10 cellular contexts compared by ENCODE assay signal in genomic region chr20:58390659-58391035, GRCh38. TPM values are rescaled to one million over a fixed set of nuclear protein-coding genes. Genes with fewer than 3 reads are reported as not detected.
DNase-seq lines count a peak whose midpoint lies in the region; ATAC-seq, FAIRE-seq and TF ChIP-seq lines count a peak whose summit lies in the region.
"Had no signal": no experiment of that assay in that cellular context is flagged by ENCODE, and none has a peak within 500 bp of the region (broad histone marks: within the 10 kb centered on the region; RNA-seq: fewer than 3 reads in every experiment).

No MANE protein-coding gene starts in this region.

- H3K36me3 ChIP-seq in CD8-positive, alpha-beta memory T cell (ENCODE audit: insufficient read depth, low read length), result peaks cover 4% of the 10 kb centered on the region
- H3K36me3 ChIP-seq in KMS-11 (ENCODE audit: insufficient read depth), result no peaks in the 10 kb centered on the region; the same call in 1 of the 2 replicates
- H3K36me3 ChIP-seq in neuron (ENCODE audit: insufficient read depth, low read length), result peaks cover 21% of the 10 kb centered on the region
- H3K36me3 ChIP-seq: right atrium auricular region had no signal

- peaks cover 16% of the 10 kb centered on the region for H4K20me1 ChIP-seq in KMS-11 (ENCODE audit: insufficient read depth)

- TF ChIP-seq CTCF in KMS-11 (conservative IDR thresholded peaks at IDR 0.05; ENCODE audit: low read depth, low read length) (no peak), coronary artery (IDR thresholded peaks at IDR 0.05) (no peak), D721Med (IDR thresholded peaks at IDR 0.05; ENCODE audit: insufficient read depth, missing control alignments) (no peak)

- peak overlapping the region; percentile 11 for H3K27ac ChIP-seq in CD8-positive, alpha-beta memory T cell (ENCODE audit: low read depth, low read length)
- no peak overlapping the region for H3K27ac ChIP-seq in KMS-11
- H3K27ac ChIP-seq in coronary artery, result no peak overlapping the region

- H2AFZ ChIP-seq in KMS-11 (ENCODE audit: low read depth), result no peak overlapping the region
- H2AFZ ChIP-seq in neuron (ENCODE audit: low read depth, low read length), result no peak overlapping the region

- peaks cover 0 to 38% (median 10%) of the 10 kb centered on the region in 3 donors for H3K36me3 Mint-ChIP-seq in CD8-positive, alpha-beta memory T cell

- no peaks in the 10 kb centered on the region for H3K9me3 ChIP-seq in CD8-positive, alpha-beta memory T cell (ENCODE audit: low read length)
- peaks cover 2% of the 10 kb centered on the region for H3K9me3 ChIP-seq in neuron (ENCODE audit: low read length)
- H3K9me3 ChIP-seq: right atrium auricular region had no signal

- no peak for FAIRE-seq in D721Med (lab: Jason Lieb, UNC)

- H3K27me3 ChIP-seq in CD8-positive, alpha-beta memory T cell (ENCODE audit: insufficient read depth, low read length, poor library complexity, severe bottlenecking), result no peaks in the 10 kb centered on the region
- H3K27me3 ChIP-seq in KMS-11 (ENCODE audit: insufficient read depth, low read depth) (no peaks in the 10 kb centered on the region), neuron (ENCODE audit: insufficient read depth, low read length) (no peaks in the 10 kb centered on the region)
- H3K27me3 ChIP-seq: brain microvascular endothelial cell, right atrium auricular region had no signal

- ATAC-seq in GM21529 (IDR thresholded peaks at IDR 0.05; ENCODE audit: unreplicated experiment), result no peak
- no peak for ATAC-seq in GM18909 (IDR thresholded peaks at IDR 0.05; ENCODE audit: poor library complexity, unreplicated experiment)

- H3K4me2 ChIP-seq in KMS-11, result peak overlapping the region; percentile 55; the same call in 1 of the 2 replicates

- H3K4me3 Mint-ChIP-seq in CD8-positive, alpha-beta memory T cell, result peak overlapping the region; percentile 89 to 98 (median 95)

- no peak for DNase-seq in CD8-positive, alpha-beta memory T cell
- DNase-seq in coronary artery (ENCODE audit: low spot score) (no peak), SK-N-DZ (ENCODE audit: low spot score) (no peak), D721Med (ENCODE audit: insufficient read length, low spot score) (no peak)
- DNase-seq: brain microvascular endothelial cell had no signal

- CTCF ChIA-PET in CD8-positive, alpha-beta memory T cell (lab: Charles Lee), result no interaction called here

- H3K27ac Mint-ChIP-seq in CD8-positive, alpha-beta memory T cell, result peak overlapping the region; percentile 66 to 100 (median 99)

- H3K9me3 Mint-ChIP-seq in CD8-positive, alpha-beta memory T cell, result no peaks in the 10 kb centered on the region

- H3K4me3 ChIP-seq in CD8-positive, alpha-beta memory T cell (ENCODE audit: low read length), result peak overlapping the region; percentile 86
- H3K4me3 ChIP-seq in KMS-11 (IDR thresholded peaks at IDR 0.05; ENCODE audit: insufficient read depth, low read depth, low read length), result no peak overlapping the region
- peak overlapping the region; percentile 94 for H3K4me3 ChIP-seq in coronary artery
- peak overlapping the region; percentile 65 for H3K4me3 ChIP-seq in neuron (ENCODE audit: low read length)

- H3K4me1 ChIP-seq in CD8-positive, alpha-beta memory T cell (ENCODE audit: insufficient read depth, low read length), result peaks cover 57% of the 10 kb centered on the region
- H3K4me1 ChIP-seq in KMS-11 (ENCODE audit: low read depth, poor library complexity, severe bottlenecking) (peaks cover 35% of the 10 kb centered on the region), neuron (ENCODE audit: insufficient read depth, low read length) (peaks cover 17% of the 10 kb centered on the region)

- H3K4me1 Mint-ChIP-seq in CD8-positive, alpha-beta memory T cell, result peaks cover 55 to 71% (median 68%) of the 10 kb centered on the region in 3 donors

- H3K27me3 Mint-ChIP-seq in CD8-positive, alpha-beta memory T cell, result peaks cover 0 to 7% of the 10 kb centered on the region in 2 donors

- POLR2A ChIA-PET in CD8-positive, alpha-beta memory T cell (lab: Charles Lee), result no interaction called here

- no peak overlapping the region for H3K9ac ChIP-seq in KMS-11

- H3K79me2 ChIP-seq in KMS-11 (ENCODE audit: insufficient read depth, low read depth), result peaks cover 64% of the 10 kb centered on the region

RNA-seq across cellular contexts. Expression of gene VAPB, which starts 1.6 kb away (rescaled TPM):
- total RNA-seq in CD8-positive, alpha-beta memory T cell, result 10 to 100 TPM; 36.6 to 40.3 TPM
- 31.5 TPM for polyA plus RNA-seq in CD8-positive, alpha-beta memory T cell
- 38.4 and 41.3 TPM in 2 replicates for polyA plus RNA-seq in SK-N-DZ (2014; cell fraction: cytosol; rRNA removed)
- 24.7 and 41.8 TPM in 2 replicates for polyA plus RNA-seq in SK-N-DZ (2014; cell fraction: nucleus; rRNA removed)
